In the genomic region with DNA sequence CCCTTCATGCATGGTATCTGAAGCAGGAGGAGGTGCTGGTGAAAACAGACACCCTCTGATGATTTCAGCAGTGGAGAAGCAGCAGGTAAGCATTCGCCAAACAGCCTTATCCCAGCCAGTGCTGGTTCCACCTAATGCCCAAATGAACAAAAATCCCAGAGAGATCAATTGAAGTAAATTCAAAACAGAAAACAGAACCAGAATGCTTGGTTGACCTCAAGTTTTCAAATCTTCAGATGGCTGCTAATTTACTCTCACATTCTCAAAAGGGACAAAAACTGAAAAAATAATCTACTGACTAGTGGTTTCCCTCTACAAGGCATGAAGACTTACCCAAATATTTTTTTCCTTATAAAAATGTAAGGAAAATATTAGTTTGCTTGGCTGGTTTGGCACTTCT, we compare ENCODE assay signal across 17 cellular contexts.
DNase-seq lines count a peak whose midpoint lies in the region; ATAC-seq and TF ChIP-seq lines count a peak whose summit lies in the region.
"Had no signal": no experiment of that assay in that cellular context is flagged by ENCODE, and none has a peak within 500 bp of the region (broad histone marks: within the 10 kb centered on the region; RNA-seq: fewer than 3 reads in every experiment).

No MANE protein-coding gene starts in this region.

- no peak for TF ChIP-seq CTCF in activated CD8-positive, alpha-beta T cell treated with anti-CD3 and anti-CD28 coated beads for 36 hours (IDR thresholded peaks at IDR 0.05)

- H3K4me3 Mint-ChIP-seq in activated CD8-positive, alpha-beta T cell treated with anti-CD3 and anti-CD28 coated beads for 36 hours, result no peak overlapping the region
- H3K4me3 Mint-ChIP-seq in activated CD8-positive, alpha-beta T cell treated with anti-CD3 and anti-CD28 coated beads, Interleukin-2, amount 10 ng/mL, durations not matched to agents 7 days and 5 days, result no peak overlapping the region
- H3K4me3 Mint-ChIP-seq in stimulated activated naive B cell treated with anti-CD40 and anti-IgM and Interleukin-4, amounts not matched to agents 10 μg/mL and 1 μg/mL and 100 μg/mL, for 72 hours, result no peak overlapping the region
- H3K4me3 Mint-ChIP-seq: activated naive CD4-positive, alpha-beta T cell treated with anti-CD3 and anti-CD28 coated beads, Interleukin-2, amount 10 ng/mL, durations not matched to agents 7 days and 5 days; T-helper 17 cell had no signal

- no peak for DNase-seq in activated CD8-positive, alpha-beta T cell treated with anti-CD3 and anti-CD28 coated beads for 36 hours
- no peak for DNase-seq in activated CD8-positive, alpha-beta T cell treated with anti-CD3 and anti-CD28 coated beads, Interleukin-2, amount 10 ng/mL, durations not matched to agents 7 days and 5 days
- DNase-seq in stimulated activated naive B cell treated with anti-CD40 and anti-IgM and Interleukin-4, amounts not matched to agents 10 μg/mL and 1 μg/mL and 100 μg/mL, for 72 hours, result no peak
- DNase-seq in HCEC 1CT, result no peak
- DNase-seq in left lobe of liver (ENCODE audit: low spot score), result no peak
- DNase-seq: activated CD4-positive, alpha-beta T cell treated with anti-CD3 and anti-CD28 coated beads, Interleukin-2, amount 50 U/mL, for 4 hours; activated naive CD4-positive, alpha-beta T cell treated with anti-CD3 and anti-CD28 coated beads, Interleukin-2, amount 10 ng/mL, durations not matched to agents 7 days and 5 days; glutamatergic neuron; NCI-H345; Peyer's patch; spleen; T-helper 17 cell; tibial artery had no signal

- peak overlapping the region; percentile 18 for H3K27ac Mint-ChIP-seq in activated CD8-positive, alpha-beta T cell treated with anti-CD3 and anti-CD28 coated beads for 36 hours
- no peak overlapping the region for H3K27ac Mint-ChIP-seq in activated CD8-positive, alpha-beta T cell treated with anti-CD3 and anti-CD28 coated beads, Interleukin-2, amount 10 ng/mL, durations not matched to agents 7 days and 5 days
- H3K27ac Mint-ChIP-seq in stimulated activated naive B cell treated with anti-CD40 and anti-IgM and Interleukin-4, amounts not matched to agents 10 μg/mL and 1 μg/mL and 100 μg/mL, for 72 hours, result peak overlapping the region; percentile 51
- H3K27ac Mint-ChIP-seq: activated naive CD4-positive, alpha-beta T cell treated with anti-CD3 and anti-CD28 coated beads, Interleukin-2, amount 10 ng/mL, durations not matched to agents 7 days and 5 days; T-helper 17 cell had no signal

- CTCF ChIA-PET in activated CD8-positive, alpha-beta T cell treated with anti-CD3 and anti-CD28 coated beads for 36 hours (lab: Charles Lee), result no interaction called here
- CTCF ChIA-PET in activated CD8-positive, alpha-beta T cell treated with anti-CD3 and anti-CD28 coated beads, Interleukin-2, amount 10 ng/mL, durations not matched to agents 7 days and 5 days (lab: Charles Lee), result no interaction called here

- H3K9me3 Mint-ChIP-seq in activated CD8-positive, alpha-beta T cell treated with anti-CD3 and anti-CD28 coated beads for 36 hours, result no peaks in the 10 kb centered on the region
- no peaks in the 10 kb centered on the region for H3K9me3 Mint-ChIP-seq in activated CD8-positive, alpha-beta T cell treated with anti-CD3 and anti-CD28 coated beads, Interleukin-2, amount 10 ng/mL, durations not matched to agents 7 days and 5 days (ENCODE audit: insufficient read depth)
- H3K9me3 Mint-ChIP-seq in stimulated activated naive B cell treated with anti-CD40 and anti-IgM and Interleukin-4, amounts not matched to agents 10 μg/mL and 1 μg/mL and 100 μg/mL, for 72 hours, result no peaks in the 10 kb centered on the region
- H3K9me3 Mint-ChIP-seq: activated naive CD4-positive, alpha-beta T cell treated with anti-CD3 and anti-CD28 coated beads, Interleukin-2, amount 10 ng/mL, durations not matched to agents 7 days and 5 days had no signal

- intact Hi-C loops in activated CD8-positive, alpha-beta T cell treated with anti-CD3 and anti-CD28 coated beads for 36 hours (cut with micrococcal nuclease), result no loop called here

- POLR2A ChIA-PET in activated CD8-positive, alpha-beta T cell treated with anti-CD3 and anti-CD28 coated beads for 36 hours (lab: Charles Lee), result no interaction called here
- POLR2A ChIA-PET in activated CD8-positive, alpha-beta T cell treated with anti-CD3 and anti-CD28 coated beads, Interleukin-2, amount 10 ng/mL, durations not matched to agents 7 days and 5 days (lab: Charles Lee), result no interaction called here

- ATAC-seq in activated CD8-positive, alpha-beta T cell treated with anti-CD3 and anti-CD28 coated beads for 36 hours, result no peak
- no peak for ATAC-seq in activated CD8-positive, alpha-beta T cell treated with anti-CD3 and anti-CD28 coated beads, Interleukin-2, amount 10 ng/mL, durations not matched to agents 7 days and 5 days
- peak; percentile 8 for ATAC-seq in HG02588 (IDR thresholded peaks at IDR 0.05; ENCODE audit: unreplicated experiment)
- ATAC-seq in HG03378 (IDR thresholded peaks at IDR 0.05; ENCODE audit: unreplicated experiment), result peak; percentile 13
- ATAC-seq in stimulated activated naive B cell treated with anti-CD40 and anti-IgM and Interleukin-4, amounts not matched to agents 10 μg/mL and 1 μg/mL and 100 μg/mL, for 72 hours (replicated peaks), result peak in 1 of 2 donors; percentile 16
- no peak for ATAC-seq in left lobe of liver
- ATAC-seq in HG03159 (IDR thresholded peaks at IDR 0.05; ENCODE audit: unreplicated experiment), result no peak
- ATAC-seq: A549, T-helper 17 cell had no signal

- H3K36me3 Mint-ChIP-seq in activated CD8-positive, alpha-beta T cell treated with anti-CD3 and anti-CD28 coated beads for 36 hours (ENCODE audit: low read depth), result peaks cover 9% of the 10 kb centered on the region
- H3K36me3 Mint-ChIP-seq in activated CD8-positive, alpha-beta T cell treated with anti-CD3 and anti-CD28 coated beads, Interleukin-2, amount 10 ng/mL, durations not matched to agents 7 days and 5 days (ENCODE audit: low read depth), result peaks cover 28% of the 10 kb centered on the region
- H3K36me3 Mint-ChIP-seq in stimulated activated naive B cell treated with anti-CD40 and anti-IgM and Interleukin-4, amounts not matched to agents 10 μg/mL and 1 μg/mL and 100 μg/mL, for 72 hours, result peaks cover 32 to 37% of the 10 kb centered on the region in 2 donors

- no peaks in the 10 kb centered on the region for H3K27me3 Mint-ChIP-seq in activated CD8-positive, alpha-beta T cell treated with anti-CD3 and anti-CD28 coated beads for 36 hours
- no peaks in the 10 kb centered on the region for H3K27me3 Mint-ChIP-seq in activated CD8-positive, alpha-beta T cell treated with anti-CD3 and anti-CD28 coated beads, Interleukin-2, amount 10 ng/mL, durations not matched to agents 7 days and 5 days (ENCODE audit: low read depth)
- no peaks in the 10 kb centered on the region for H3K27me3 Mint-ChIP-seq in stimulated activated naive B cell treated with anti-CD40 and anti-IgM and Interleukin-4, amounts not matched to agents 10 μg/mL and 1 μg/mL and 100 μg/mL, for 72 hours
- H3K27me3 Mint-ChIP-seq: activated naive CD4-positive, alpha-beta T cell treated with anti-CD3 and anti-CD28 coated beads, Interleukin-2, amount 10 ng/mL, durations not matched to agents 7 days and 5 days; T-helper 17 cell had no signal

- H3K4me1 Mint-ChIP-seq in activated CD8-positive, alpha-beta T cell treated with anti-CD3 and anti-CD28 coated beads for 36 hours (ENCODE audit: low read depth), result peaks cover 23% of the 10 kb centered on the region
- H3K4me1 Mint-ChIP-seq in activated CD8-positive, alpha-beta T cell treated with anti-CD3 and anti-CD28 coated beads, Interleukin-2, amount 10 ng/mL, durations not matched to agents 7 days and 5 days (ENCODE audit: low read depth), result no peaks in the 10 kb centered on the region
- peaks cover 13 to 15% of the 10 kb centered on the region in 2 donors for H3K4me1 Mint-ChIP-seq in stimulated activated naive B cell treated with anti-CD40 and anti-IgM and Interleukin-4, amounts not matched to agents 10 μg/mL and 1 μg/mL and 100 μg/mL, for 72 hours
- H3K4me1 Mint-ChIP-seq: activated naive CD4-positive, alpha-beta T cell treated with anti-CD3 and anti-CD28 coated beads, Interleukin-2, amount 10 ng/mL, durations not matched to agents 7 days and 5 days had no signal

Comparison
In these comparisons a context has a peak if more than half of its experiments do, and no peak if none do; other contexts are left out.
1. ATAC-seq: peak in HG02588 (single experiment) and HG03378 (single experiment); none in activated CD8-positive, alpha-beta T cell treated with anti-CD3 and anti-CD28 coated beads for 36 hours (single experiment), activated CD8-positive, alpha-beta T cell treated with anti-CD3 and anti-CD28 coated beads, Interleukin-2, amount 10 ng/mL, durations not matched to agents 7 days and 5 days (single experiment), left lobe of liver (single experiment) and HG03159 (single experiment).